1 cellular context compared by ENCODE assay signal in genomic region chr19:2462635-2463421, GRCh38.
TF ChIP-seq lines count a peak whose summit lies in the region.

No MANE protein-coding gene starts in this region.

TF ChIP-seq in GM23338, 12 proteins besides CTCF, POLR2A, EP300 and RAD21 (continued from another document):
- TF ChIP-seq ZNF462 (CRISPR knock-in tag; IDR thresholded peaks at IDR 0.05) (no peak), EZH2 (IDR thresholded peaks at IDR 0.05; ENCODE audit: low read depth, unreplicated experiment) (peak; percentile 55), JUNB (IDR thresholded peaks at IDR 0.05; ENCODE audit: unreplicated experiment) (no peak)
